ENCODE assay signal across 3 cellular contexts in genomic region chr12:47770086-47770726, GRCh38.
TF ChIP-seq lines count a peak whose summit lies in the region.

No MANE protein-coding gene starts in this region.

TF ChIP-seq in A549, 52 proteins besides CTCF, POLR2A, EP300 and RAD21:
- peak; percentile 96 to 98 for TF ChIP-seq CEBPB (IDR thresholded peaks at IDR 0.05)
- no peak for TF ChIP-seq ZFP36 (IDR thresholded peaks at IDR 0.05; ENCODE audit: borderline replicate concordance, partially characterized antibody)
- no peak for TF ChIP-seq TFCP2L1 (CRISPR knock-in tag; IDR thresholded peaks at IDR 0.05)
- TF ChIP-seq HES2 (IDR thresholded peaks at IDR 0.05) = 0 out of 2 replicates have a peak, but pooled peaks have one; percentile 57
- no peak for TF ChIP-seq EHMT2 (IDR thresholded peaks at IDR 0.05; ENCODE audit: low read depth)
- TF ChIP-seq MYC (IDR thresholded peaks at IDR 0.05; ENCODE audit: borderline replicate concordance, low read length) = no peak
- TF ChIP-seq REST (IDR thresholded peaks at IDR 0.05) = no peak
- TF ChIP-seq SREBF2 (IDR thresholded peaks at IDR 0.05) = no peak

TF ChIP-seq in Ishikawa, 13 proteins besides CTCF, POLR2A, EP300 and RAD21:
- no peak for TF ChIP-seq REST (IDR thresholded peaks at IDR 0.05; ENCODE audit: low read depth)
- peak; percentile 100 for TF ChIP-seq CEBPB (IDR thresholded peaks at IDR 0.05)
- TF ChIP-seq NFIC (IDR thresholded peaks at IDR 0.05) = no peak
- no peak for TF ChIP-seq EGR1 (IDR thresholded peaks at IDR 0.05)

TF ChIP-seq in WTC11, 78 proteins besides CTCF, POLR2A, EP300 and RAD21:
- TF ChIP-seq ARID4B (CRISPR knock-in tag; IDR thresholded peaks at IDR 0.05; ENCODE audit: borderline replicate concordance) (no peak), TEAD1 (CRISPR knock-in tag; IDR thresholded peaks at IDR 0.05) (no peak), ATF2 (CRISPR knock-in tag; IDR thresholded peaks at IDR 0.05; ENCODE audit: borderline replicate concordance, low read depth) (no peak), GABPB1 (CRISPR knock-in tag; IDR thresholded peaks at IDR 0.05) (peak; percentile 41; the same call in 1 of the 2 replicates), SP1 (CRISPR knock-in tag; conservative IDR thresholded peaks at IDR 0.05) (no peak)
